Comparison of ENCODE assay signal across 8 cellular contexts in genomic region chr1:158998781-158999161, GRCh38. TPM values are rescaled to one million over a fixed set of nuclear protein-coding genes. Genes with fewer than 3 reads are reported as not detected.
DNase-seq lines count a peak whose midpoint lies in the region; ATAC-seq and TF ChIP-seq lines count a peak whose summit lies in the region.

No MANE protein-coding gene starts in this region.

- H3K4me2 ChIP-seq in skeletal muscle satellite cell (ENCODE audit: low read length) = peak overlapping the region; percentile 89

- no peaks in the 10 kb centered on the region for H3K27me3 Mint-ChIP-seq in immature natural killer cell (ENCODE audit: low read depth in 3 of 3)

- H3K9ac ChIP-seq in skeletal muscle satellite cell (ENCODE audit: low read depth, low read length) = peak overlapping the region; percentile 68

- H3K27me3 ChIP-seq in breast epithelium = no peaks in the 10 kb centered on the region
- no peaks in the 10 kb centered on the region for H3K27me3 ChIP-seq in skeletal muscle satellite cell (ENCODE audit: control insufficient read depth, insufficient read depth, low read length)

- no peak for ATAC-seq in HG03196 (IDR thresholded peaks at IDR 0.05; ENCODE audit: unreplicated experiment)

- peak overlapping the region; percentile 69 for H3K4me3 ChIP-seq in AG04449 (ENCODE audit: low read depth, low read length)
- H3K4me3 ChIP-seq in breast epithelium = peak overlapping the region; percentile 57 to 73 (median 59)
- peak overlapping the region; percentile 70 for H3K4me3 ChIP-seq in skeletal muscle satellite cell (ENCODE audit: low read length)

- H3K9me3 ChIP-seq in breast epithelium = no peaks in the 10 kb centered on the region
- no peaks in the 10 kb centered on the region for H3K9me3 ChIP-seq in skeletal muscle satellite cell (replicated peaks; ENCODE audit: low read length)

- H3K4me3 Mint-ChIP-seq in immature natural killer cell = peak overlapping the region; percentile 7 to 67 (median 34)

- peak overlapping the region; percentile 93 to 96 for H3K27ac ChIP-seq in breast epithelium

- peak; percentile 51 for TF ChIP-seq CTCF in AG04449 (IDR thresholded peaks at IDR 0.05; ENCODE audit: insufficient read depth, low read length, missing control alignments)
- peak; percentile 85 for TF ChIP-seq CTCF in GM10266 (IDR thresholded peaks at IDR 0.05; ENCODE audit: control insufficient read depth, insufficient read depth, low read depth, missing control alignments)
- peak; percentile 83 to 93 (median 89) for TF ChIP-seq CTCF in breast epithelium (IDR thresholded peaks at IDR 0.05)

- peaks cover 7 to 14% (median 8%) of the 10 kb centered on the region in 3 donors for H3K36me3 Mint-ChIP-seq in immature natural killer cell

- POLR2A ChIA-PET in AG04449 (lab: Yijun Ruan, JAX) = interaction anchor here (0.6 kb wide), 1 partner anchor 216 kb away, joined by 3 read pairs; no protein-coding TSS in a partner anchor

- H3K27ac Mint-ChIP-seq in immature natural killer cell = peak overlapping the region; percentile 70 to 94 (median 86)

- no peak for DNase-seq in AG04449 (ENCODE audit: low read depth, low spot score)
- peak; percentile 28 for DNase-seq in GM10266 (ENCODE audit: extremely low spot score)
- peak; percentile 71 for DNase-seq in KG1 (lab: John Stamatoyannopoulos, UW)
- DNase-seq in RPMI7951 (ENCODE audit: low read depth) = peak; percentile 52
- peak in 1 of 2 donors; percentile 48 for DNase-seq in breast epithelium (ENCODE audit: low spot score in 2 of 2)
- DNase-seq in immature natural killer cell = peak; percentile 62 to 71 (median 66)

- H3K9me3 Mint-ChIP-seq in immature natural killer cell = no peaks in the 10 kb centered on the region

- no peak for TF ChIP-seq POLR2A in breast epithelium (IDR thresholded peaks at IDR 0.05)

- intact Hi-C loops in breast epithelium (cut with DNase I; ENCODE audit: low total_unique reads) = no loop called here

- no peaks in the 10 kb centered on the region for H3K4me1 ChIP-seq in breast epithelium
- H3K4me1 ChIP-seq in skeletal muscle satellite cell (ENCODE audit: control insufficient read depth, insufficient read depth, low read length) = peaks cover 20% of the 10 kb centered on the region

- CTCF ChIA-PET in AG04449 (lab: Yijun Ruan, JAX) = interaction anchor here (0.6 to 2.5 kb wide), 21 partner anchors 9 to 1009 kb away, joined by 3 to 58 read pairs (median 4); partner anchors contain the start of gene IFI16

- peaks cover 50 to 70% of the 10 kb centered on the region in 2 donors for H3K4me1 Mint-ChIP-seq in immature natural killer cell

- H3K36me3 ChIP-seq in breast epithelium (no peaks in the 10 kb centered on the region), skeletal muscle satellite cell (ENCODE audit: insufficient read depth, low read length) (no peaks in the 10 kb centered on the region)

RNA-seq across cellular contexts. Expression of gene IFI16, which starts 10.9 kb away (rescaled TPM):
- total RNA-seq in RPMI7951 (2014; rRNA removed; shearing (Covaris generic)) = 40.9 and 55.9 TPM in 2 replicates
- 100 to 1,000 TPM in 2 of 3 donors, 10 to 100 TPM in 1; 96.2 to 132 (median 109) TPM for total RNA-seq in breast epithelium
- polyA plus RNA-seq in immature natural killer cell = 100 to 1,000 TPM in 1 of 3 donors, 10 to 100 TPM in 2; 78.8 to 205 (median 80.3) TPM
- 105 and 125 TPM in 2 replicates for total RNA-seq in skeletal muscle satellite cell (2012; rRNA removed)
